ENCODE assay signal across 26 cellular contexts in genomic region chr11:1499899-1500298, GRCh38. TPM values are rescaled to one million over a fixed set of nuclear protein-coding genes. Genes with fewer than 3 reads are reported as not detected.
A peak's percentile ranks its signal among the peaks of the same experiment; 100 is the strongest.
DNase-seq lines count a peak whose midpoint lies in the region; ATAC-seq and TF ChIP-seq lines count a peak whose summit lies in the region.
"Had no signal": no experiment of that assay in that cellular context is flagged by ENCODE, and none has a peak within 500 bp of the region (broad histone marks: within the 10 kb centered on the region; RNA-seq: fewer than 3 reads in every experiment).

No MANE protein-coding gene starts in this region.

- no peaks in the 10 kb centered on the region for H3K27me3 ChIP-seq in left ventricle myocardium inferior (ENCODE audit: low read depth)
- no peaks in the 10 kb centered on the region for H3K27me3 ChIP-seq in right cardiac atrium (ENCODE audit: control insufficient read depth, insufficient read depth)

- H3K4me3 ChIP-seq in left ventricle myocardium inferior (no peak overlapping the region), right cardiac atrium (ENCODE audit: low read length) (no peak overlapping the region)
- H3K4me3 ChIP-seq: GM23248 had no signal

- H3K4me1 Mint-ChIP-seq in CD14-positive monocyte, result peaks cover 10% of the 10 kb centered on the region

- intact Hi-C loops in Right ventricle myocardium inferior (cut with DNase I) (no loop called here), left ventricle myocardium inferior (cut with micrococcal nuclease) (no loop called here), CD14-positive monocyte (cut with micrococcal nuclease) (no loop called here), right cardiac atrium (cut with DNase I) (no loop called here), posterior vena cava (cut with DNase I) (no loop called here)

- no peak overlapping the region for H3K27ac ChIP-seq in left ventricle myocardium inferior (replicated peaks)
- no peak overlapping the region for H3K27ac ChIP-seq in right cardiac atrium (ENCODE audit: low read length)
- H3K27ac ChIP-seq: GM23248, HL-60 had no signal

- H3K9me3 ChIP-seq in left ventricle myocardium inferior (replicated peaks) (no peaks in the 10 kb centered on the region), right cardiac atrium (ENCODE audit: control insufficient read depth, low read length) (no peaks in the 10 kb centered on the region)

- WGBS in right cardiac atrium, result 93% methylated on average over 14 of the region's 14 CpGs

- peaks cover 20 to 41% of the 10 kb centered on the region in 2 donors for H3K36me3 Mint-ChIP-seq in CD14-positive monocyte

- peak; percentile 54 for DNase-seq in Right ventricle myocardium inferior (ENCODE audit: missing footprints)
- no peak for DNase-seq in left ventricle myocardium inferior
- peak; percentile 24 for DNase-seq in CD14-positive monocyte (ENCODE audit: low spot score)
- peak; percentile 3 to 20 (median 16) for DNase-seq in right cardiac atrium
- DNase-seq in posterior vena cava (ENCODE audit: low spot score), result peak; percentile 38
- no peak for DNase-seq in HT-29 (ENCODE audit: low spot score)
- DNase-seq in pons (ENCODE audit: low spot score), result no peak
- DNase-seq: 8988T; ACHN; CD4-positive, CD25-positive, alpha-beta regulatory T cell; DMS53; GM23248; H7; Karpas-422; NCI-H1092 treated with DMSO at 0.1 percent for 48 hours; NCI-H1436; NCI-H187; NCI-H2081 treated with DMSO at 0.1 percent for 48 hours; NCI-H2171; NCI-H226; NCI-H510A; NCI-H69; RPMI8226; SHP77 treated with DMSO at 0.1 percent for 48 hours had no signal

- H3K4me3 Mint-ChIP-seq in CD14-positive monocyte, result no peak overlapping the region
- H3K4me3 Mint-ChIP-seq: CD4-positive, CD25-positive, alpha-beta regulatory T cell had no signal

- H3K27ac Mint-ChIP-seq in CD14-positive monocyte, result peak overlapping the region in 1 of 7 donors; percentile 4
- H3K27ac Mint-ChIP-seq: CD4-positive, CD25-positive, alpha-beta regulatory T cell had no signal

- H3K36me3 ChIP-seq in left ventricle myocardium inferior, result no peaks in the 10 kb centered on the region

- H3K4me1 ChIP-seq in left ventricle myocardium inferior (peaks cover 67% of the 10 kb centered on the region), right cardiac atrium (ENCODE audit: control insufficient read depth, insufficient read depth, low read length) (peaks cover 14% of the 10 kb centered on the region)

- H3K9me3 Mint-ChIP-seq in CD14-positive monocyte, result peaks cover 0 to 9% (median 3%) of the 10 kb centered on the region in 7 donors
- H3K9me3 Mint-ChIP-seq: CD4-positive, CD25-positive, alpha-beta regulatory T cell had no signal

- no peak for ATAC-seq in Right ventricle myocardium inferior
- no peak for ATAC-seq in right cardiac atrium
- ATAC-seq in GM21786 (IDR thresholded peaks at IDR 0.05; ENCODE audit: unreplicated experiment), result no peak

- TF ChIP-seq CTCF in left ventricle myocardium inferior (IDR thresholded peaks at IDR 0.05; ENCODE audit: borderline replicate concordance) (no peak), CD14-positive monocyte (IDR thresholded peaks at IDR 0.05) (no peak)

- peaks cover 0 to 4% (median under 1%) of the 10 kb centered on the region in 3 donors for H3K27me3 Mint-ChIP-seq in CD14-positive monocyte (ENCODE audit: low read depth in 3 of 3)
- H3K27me3 Mint-ChIP-seq: CD4-positive, CD25-positive, alpha-beta regulatory T cell had no signal

RNA-seq across cellular contexts. Expression of gene MOB2, which starts 13.3 kb away (rescaled TPM):
- 48.7 TPM for total RNA-seq in Right ventricle myocardium inferior
- total RNA-seq in left ventricle myocardium inferior, result 49.5 TPM
- 10 to 100 TPM; 22.1 to 22.5 TPM for polyA plus RNA-seq in CD14-positive monocyte
- 10 to 100 TPM; 35.0 to 45.0 (median 42.0) TPM for total RNA-seq in right cardiac atrium
- 40.0 TPM for polyA plus RNA-seq in right cardiac atrium
- 10 to 100 TPM; 47.5 to 57.2 TPM for total RNA-seq in posterior vena cava
- 56.6 and 67.2 TPM in 2 replicates for total RNA-seq in HT-29 (2014; rRNA removed; shearing (Covaris generic))

Comparison
In these comparisons a context has a peak if more than half of its experiments do, and no peak if none do; other contexts are left out.
1. DNase-seq: peak in Right ventricle myocardium inferior (single experiment), CD14-positive monocyte (single experiment), right cardiac atrium (3 of 3) and posterior vena cava (single experiment); none in left ventricle myocardium inferior (single experiment), HT-29 (single experiment) and pons (single experiment).